2 cellular contexts compared by ENCODE assay signal in genomic region chr2:48332286-48332685, GRCh38.
TF ChIP-seq lines count a peak whose summit lies in the region.

No MANE protein-coding gene starts in this region.

TF ChIP-seq in HepG2, 621 proteins besides CTCF, POLR2A, EP300 and RAD21 (continued from another document):
- no peak for TF ChIP-seq TERF1 (CRISPR knock-in tag; IDR thresholded peaks at IDR 0.05)

TF ChIP-seq in SK-N-SH treated with all-trans-retinoic acid at 6 μM for 48 hours, 23 proteins besides CTCF, POLR2A, EP300 and RAD21 (continued from another document):
- TF ChIP-seq TSHZ2 (CRISPR knock-in tag; IDR thresholded peaks at IDR 0.05): no peak
- no peak for TF ChIP-seq OSR1 (CRISPR knock-in tag; IDR thresholded peaks at IDR 0.05)
- TF ChIP-seq TOX (CRISPR knock-in tag; IDR thresholded peaks at IDR 0.05; ENCODE audit: borderline replicate concordance): no peak
- no peak for TF ChIP-seq ISL1 (CRISPR knock-in tag; IDR thresholded peaks at IDR 0.05)
- TF ChIP-seq POU6F1 (CRISPR knock-in tag; IDR thresholded peaks at IDR 0.05; ENCODE audit: borderline replicate concordance, low read depth): no peak
- no peak for TF ChIP-seq TCF4 (CRISPR knock-in tag; IDR thresholded peaks at IDR 0.05; ENCODE audit: borderline replicate concordance)
- TF ChIP-seq CSDC2 (CRISPR knock-in tag; IDR thresholded peaks at IDR 0.05): no peak
- no peak for TF ChIP-seq RARB (CRISPR knock-in tag; IDR thresholded peaks at IDR 0.05)
